Comparison of ENCODE assay signal across 19 cellular contexts in the genomic region with DNA sequence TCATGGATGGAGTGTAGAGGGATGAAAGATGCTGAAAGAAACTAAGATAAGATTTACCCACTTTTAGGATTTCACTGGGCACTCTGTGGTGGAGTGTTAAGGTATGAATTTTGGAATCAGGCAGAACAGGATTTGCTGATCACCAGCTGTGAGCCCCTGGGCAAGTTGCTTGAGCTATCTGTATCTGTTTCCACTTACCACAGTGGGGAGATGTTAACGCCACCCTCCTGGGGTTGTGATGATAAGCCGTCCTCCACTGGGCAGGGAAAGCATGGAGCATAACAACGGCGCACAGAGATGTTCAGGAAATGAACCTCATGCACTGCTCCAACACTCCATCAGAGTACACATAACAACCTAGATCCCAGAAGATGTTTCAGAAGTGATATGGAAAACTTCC.
"Had no signal": no experiment of that assay in that cellular context is flagged by ENCODE, and none has a peak within 500 bp of the region (broad histone marks: within the 10 kb centered on the region; RNA-seq: fewer than 3 reads in every experiment).

No MANE protein-coding gene starts in this region.

- H3K79me2 ChIP-seq: parathyroid adenoma had no signal

- H3K4me3 ChIP-seq: coronary artery, esophagus squamous epithelium, lower lobe of right lung, right lobe of liver, thoracic aorta, tibial nerve, upper lobe of right lung, uterus had no signal

- H3K27me3 ChIP-seq: esophagus squamous epithelium, neutrophil, right lobe of liver, tibial nerve, upper lobe of right lung, uterus had no signal

- H3K27ac ChIP-seq: coronary artery, esophagus squamous epithelium, lower lobe of right lung, neutrophil, parathyroid adenoma, right lobe of liver, thoracic aorta, tibial nerve, upper lobe of right lung, uterus had no signal

- H3K36me3 ChIP-seq: esophagus squamous epithelium, lower lobe of right lung, neutrophil, right lobe of liver, thoracic aorta, tibial nerve, upper lobe of right lung, uterus had no signal

- DNase-seq: dermis blood vessel endothelial cell; effector memory CD4-positive, alpha-beta T cell; esophagus squamous epithelium; head of caudate nucleus; left ventricle myocardium superior; lower lobe of right lung; natural killer cell; right lobe of liver; small intestine; stimulated activated CD4-positive, alpha-beta T cell treated with anti-CD3 and anti-CD28 coated beads, Interleukin-15, amount 100 ng/mL, for 24 hours; stimulated activated CD4-positive, alpha-beta T cell treated with anti-CD3 and anti-CD28 coated beads, Interleukin-2, amount 100 ng/mL, for 48 hours; stimulated activated naive B cell treated with anti-CD40 and anti-IgM and Interleukin-4, amounts not matched to agents 10 μg/mL and 1 μg/mL and 100 μg/mL, for 72 hours; upper lobe of right lung; uterus had no signal

- H3K4me1 ChIP-seq: lower lobe of right lung, parathyroid adenoma, right lobe of liver, tibial nerve, upper lobe of right lung, uterus had no signal

- H3K9ac ChIP-seq: parathyroid adenoma had no signal
